In the genomic region with DNA sequence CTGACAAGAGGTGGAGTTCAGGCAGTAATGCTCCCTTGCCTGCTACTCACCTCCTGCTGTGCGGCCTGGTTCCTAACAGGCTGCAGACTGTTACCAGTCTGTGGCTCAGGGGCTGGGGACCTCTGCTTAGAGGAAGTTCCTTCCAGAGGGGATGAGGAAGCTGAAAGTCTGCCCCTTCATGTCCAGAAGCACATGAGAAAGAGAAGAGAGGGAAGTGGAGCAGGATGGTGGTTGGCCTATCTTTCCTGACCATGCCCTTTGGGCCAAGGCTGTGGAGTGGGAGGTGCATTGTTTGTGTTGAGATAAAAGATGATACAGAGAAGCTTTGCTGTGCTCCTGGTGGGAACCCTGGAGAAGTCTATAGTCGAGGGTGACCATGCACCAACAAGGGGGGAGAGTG, we compare ENCODE assay signal across 16 cellular contexts.
"Had no signal": no experiment of that assay in that cellular context is flagged by ENCODE, and none has a peak within 500 bp of the region (broad histone marks: within the 10 kb centered on the region; RNA-seq: fewer than 3 reads in every experiment).

No MANE protein-coding gene starts in this region.

- H3K4me3 Mint-ChIP-seq: activated CD4-positive, alpha-beta T cell treated with anti-CD3 and anti-CD28 coated beads, Interleukin-2, amount 10 ng/mL, durations not matched to agents 24 days and 14 days; activated naive CD8-positive, alpha-beta T cell treated with anti-CD3 and anti-CD28 coated beads, Interleukin-2, amount 10 ng/mL, durations not matched to agents 7 days and 5 days; activated T-cell treated with anti-CD3 and anti-CD28 coated beads, Interleukin-2, amount 50 U/mL, for 24 hours; immature natural killer cell; neural progenitor cell; WTC11 had no signal

- H3K9me3 Mint-ChIP-seq: immature natural killer cell had no signal

- H3K27me3 ChIP-seq: neural progenitor cell, right atrium auricular region, tibial artery, vagina had no signal

- H3K9me3 ChIP-seq: lower lobe of right lung, right atrium auricular region, tibial artery, vagina had no signal

- H3K27ac ChIP-seq: lower lobe of right lung, neural progenitor cell, right atrium auricular region, skin epidermis, tibial artery, vagina had no signal

- ATAC-seq: esophagus mucosa, WTC11 had no signal

- DNase-seq: activated CD4-positive, alpha-beta T cell treated with anti-CD3 and anti-CD28 coated beads, Interleukin-2, amount 10 ng/mL, durations not matched to agents 24 days and 14 days; activated gamma-delta T cell; activated naive CD8-positive, alpha-beta T cell treated with anti-CD3 and anti-CD28 coated beads, Interleukin-2, amount 10 ng/mL, durations not matched to agents 7 days and 5 days; activated T-cell treated with anti-CD3 and anti-CD28 coated beads, Interleukin-2, amount 50 U/mL, for 24 hours; anterior cingulate cortex; hypothalamus; immature natural killer cell; lower lobe of right lung; midbrain; tibial artery had no signal

- H3K36me3 Mint-ChIP-seq: immature natural killer cell had no signal

- H3K4me3 ChIP-seq: lower lobe of right lung, neural progenitor cell, right atrium auricular region, skin epidermis, tibial artery, vagina had no signal

- H3K27ac Mint-ChIP-seq: activated CD4-positive, alpha-beta T cell treated with anti-CD3 and anti-CD28 coated beads, Interleukin-2, amount 10 ng/mL, durations not matched to agents 24 days and 14 days; activated naive CD8-positive, alpha-beta T cell treated with anti-CD3 and anti-CD28 coated beads, Interleukin-2, amount 10 ng/mL, durations not matched to agents 7 days and 5 days; activated T-cell treated with anti-CD3 and anti-CD28 coated beads, Interleukin-2, amount 50 U/mL, for 24 hours; immature natural killer cell; neural progenitor cell; WTC11 had no signal

- H3K36me3 ChIP-seq: lower lobe of right lung, neural progenitor cell, right atrium auricular region, tibial artery, vagina had no signal
